ENCODE assay signal across 33 cellular contexts in genomic region chr2:51613-52012, GRCh38.
"Had no signal": no experiment of that assay in that cellular context is flagged by ENCODE, and none has a peak within 500 bp of the region (broad histone marks: within the 10 kb centered on the region; RNA-seq: fewer than 3 reads in every experiment).

No MANE protein-coding gene starts in this region.

- H3K9me3 ChIP-seq: adrenal gland, colonic mucosa, esophagus muscularis mucosa, gastrocnemius medialis, heart left ventricle had no signal

- H3K4me3 Mint-ChIP-seq: activated B cell treated with CpG ODN at 0.5 μM for 24 hours; activated CD8-positive, alpha-beta T cell treated with anti-CD3 and anti-CD28 coated beads for 36 hours; activated naive CD4-positive, alpha-beta T cell treated with anti-CD3 and anti-CD28 coated beads for 36 hours; activated naive CD4-positive, alpha-beta T cell treated with anti-CD3 and anti-CD28 coated beads, Interleukin-2, amount 50 U/mL, for 24 hours; activated naive CD8-positive, alpha-beta T cell treated with anti-CD3 and anti-CD28 coated beads for 36 hours; activated naive CD8-positive, alpha-beta T cell treated with anti-CD3 and anti-CD28 coated beads, Interleukin-2, amount 50 U/mL, for 24 hours; activated T-cell treated with anti-CD3 and anti-CD28 coated beads, Interleukin-2, amount 50 U/mL, for 4 hours; activated T-helper 17 cell treated with anti-CD3 and anti-CD28 coated beads, Interleukin-2, amount 50 U/mL, for 72 hours; dendritic cell treated with granulocyte-macrophage colony-stimulating factor and Interleukin-4, amounts not matched to agents 40 ng/mL and 50 ng/mL, for 4 days; effector memory CD8-positive, alpha-beta T cell; T-helper 17 cell; T-helper 2 cell treated with Interferon-gamma antibody and Interleukin-4, amounts not matched to agents 5 μg/mL and 100 μg/mL, for 36 hours had no signal

- H3K27ac ChIP-seq: adrenal gland, colonic mucosa, esophagus muscularis mucosa, foreskin keratinocyte, gastrocnemius medialis, heart left ventricle, WERI-Rb-1 had no signal

- H3K9me3 Mint-ChIP-seq: activated naive CD4-positive, alpha-beta T cell treated with anti-CD3 and anti-CD28 coated beads, Interleukin-2, amount 50 U/mL, for 24 hours; activated naive CD8-positive, alpha-beta T cell treated with anti-CD3 and anti-CD28 coated beads for 36 hours; activated naive CD8-positive, alpha-beta T cell treated with anti-CD3 and anti-CD28 coated beads, Interleukin-2, amount 50 U/mL, for 24 hours; activated T-cell treated with anti-CD3 and anti-CD28 coated beads, Interleukin-2, amount 50 U/mL, for 4 hours; effector memory CD8-positive, alpha-beta T cell had no signal

- H3K4me1 Mint-ChIP-seq: activated naive CD8-positive, alpha-beta T cell treated with anti-CD3 and anti-CD28 coated beads, Interleukin-2, amount 50 U/mL, for 24 hours had no signal

- H3K36me3 ChIP-seq: adrenal gland, colonic mucosa, esophagus muscularis mucosa, gastrocnemius medialis, heart left ventricle, WERI-Rb-1 had no signal

- H3K4me1 ChIP-seq: colonic mucosa, foreskin keratinocyte had no signal

- H3K27me3 ChIP-seq: adrenal gland, colonic mucosa, foreskin keratinocyte had no signal

- H3K36me3 Mint-ChIP-seq: activated naive CD4-positive, alpha-beta T cell treated with anti-CD3 and anti-CD28 coated beads, Interleukin-2, amount 50 U/mL, for 24 hours; brain had no signal

- DNase-seq: activated B cell treated with CpG ODN at 0.5 μM for 24 hours; activated CD4-positive, alpha-beta T cell treated with anti-CD3 and anti-CD28 coated beads for 48 hours; activated CD4-positive, alpha-beta T cell treated with anti-CD3 and anti-CD28 coated beads, Interleukin-2, amount 50 U/mL, for 1 hour; activated CD4-positive, alpha-beta T cell treated with anti-CD3 and anti-CD28 coated beads, Interleukin-2, amount 50 U/mL, for 48 hours; activated CD8-positive, alpha-beta memory T cell treated with anti-CD3 and anti-CD28 coated beads for 24 hours; activated CD8-positive, alpha-beta T cell treated with anti-CD3 and anti-CD28 coated beads for 36 hours; activated effector memory CD4-positive, alpha-beta T cell treated with Interleukin-2 at 50 U/mL for 16 hours; activated gamma-delta T cell treated with Interleukin-2 at 50 U/mL for 16 hours; activated naive CD4-positive, alpha-beta T cell treated with anti-CD3 and anti-CD28 coated beads for 36 hours; activated naive CD8-positive, alpha-beta T cell treated with anti-CD3 and anti-CD28 coated beads for 36 hours; activated naive CD8-positive, alpha-beta T cell treated with anti-CD3 and anti-CD28 coated beads, Interleukin-2, amount 50 U/mL, for 24 hours; activated T-cell treated with anti-CD3 and anti-CD28 coated beads, Interleukin-2, amount 50 U/mL, for 4 hours; adrenal gland; aorta; colonic mucosa; effector CD4-positive, alpha-beta T cell; effector memory CD8-positive, alpha-beta T cell; erythroblast; foreskin keratinocyte; gastrocnemius medialis; glutamatergic neuron; heart left ventricle; T-helper 1 cell; T-helper 17 cell; T1000; WERI-Rb-1 had no signal

- H3K27ac Mint-ChIP-seq: activated B cell treated with CpG ODN at 0.5 μM for 24 hours; activated CD8-positive, alpha-beta T cell treated with anti-CD3 and anti-CD28 coated beads for 36 hours; activated naive CD4-positive, alpha-beta T cell treated with anti-CD3 and anti-CD28 coated beads for 36 hours; activated naive CD4-positive, alpha-beta T cell treated with anti-CD3 and anti-CD28 coated beads, Interleukin-2, amount 50 U/mL, for 24 hours; activated naive CD8-positive, alpha-beta T cell treated with anti-CD3 and anti-CD28 coated beads for 36 hours; activated naive CD8-positive, alpha-beta T cell treated with anti-CD3 and anti-CD28 coated beads, Interleukin-2, amount 50 U/mL, for 24 hours; activated T-helper 17 cell treated with anti-CD3 and anti-CD28 coated beads, Interleukin-2, amount 50 U/mL, for 72 hours; dendritic cell treated with granulocyte-macrophage colony-stimulating factor and Interleukin-4, amounts not matched to agents 40 ng/mL and 50 ng/mL, for 4 days; effector memory CD8-positive, alpha-beta T cell; T-helper 17 cell; T-helper 2 cell treated with Interferon-gamma antibody and Interleukin-4, amounts not matched to agents 5 μg/mL and 100 μg/mL, for 36 hours had no signal

- H3K4me3 ChIP-seq: adrenal gland, colonic mucosa, esophagus muscularis mucosa, gastrocnemius medialis, heart left ventricle had no signal

- ATAC-seq: activated CD4-positive, CD25-positive, alpha-beta regulatory T cell treated with anti-CD3 and anti-CD28 coated beads, Interleukin-2, amount 50 U/mL, for 24 hours; activated CD8-positive, alpha-beta T cell treated with anti-CD3 and anti-CD28 coated beads for 36 hours; activated naive CD8-positive, alpha-beta T cell treated with anti-CD3 and anti-CD28 coated beads, Interleukin-2, amount 50 U/mL, for 24 hours; activated T-cell treated with anti-CD3 and anti-CD28 coated beads, Interleukin-2, amount 50 U/mL, for 4 hours; activated T-helper 17 cell treated with anti-CD3 and anti-CD28 coated beads, Interleukin-2, amount 50 U/mL, for 72 hours; effector memory CD8-positive, alpha-beta T cell; foreskin keratinocyte; gastrocnemius medialis; heart left ventricle; T-helper 17 cell had no signal
